Comparison of ENCODE assay signal across 14 cellular contexts in the genomic region with DNA sequence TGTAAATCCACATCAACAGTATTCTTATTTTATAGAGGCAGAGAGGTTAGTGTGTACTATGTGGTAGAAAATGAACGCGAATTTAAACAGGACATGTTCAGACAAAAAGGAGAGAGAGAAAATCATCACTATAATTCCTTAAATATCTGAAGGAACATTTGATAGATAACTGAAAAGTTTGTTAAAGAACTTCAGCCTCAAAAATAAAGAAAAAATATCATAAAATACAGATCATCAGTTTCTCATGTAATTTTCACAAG.
DNase-seq lines count a peak whose midpoint lies in the region; ATAC-seq, FAIRE-seq and TF ChIP-seq lines count a peak whose summit lies in the region.
"Had no signal": no experiment of that assay in that cellular context is flagged by ENCODE, and none has a peak within 500 bp of the region (broad histone marks: within the 10 kb centered on the region; RNA-seq: fewer than 3 reads in every experiment).

No MANE protein-coding gene starts in this region.

- 91% methylated on average over 2 of the region's 2 CpGs for WGBS in A549 (ENCODE audit: missing lambda C conversion rate)

- H3K79me2 ChIP-seq in HCT116 (ENCODE audit: insufficient read depth, low read length): no peaks in the 10 kb centered on the region

- H3K4me3 ChIP-seq in A549 (no peak overlapping the region), HCT116 (replicated peaks in 1 of 2; ENCODE audit: low read depth in 1 of 2, low read length in 2 of 2) (no peak overlapping the region), colonic mucosa (no peak overlapping the region), muscle layer of duodenum (ENCODE audit: low read depth in 1 of 2, low read length in 2 of 2) (no peak overlapping the region)

- no TSS peak for BruUV-seq in HCT116 (replicated peaks; lab: Mats Ljungman, UMichigan)

- POLR2A ChIA-PET in A549 (lab: Yijun Ruan, JAX) (no interaction called here), HCT116 (lab: Charles Lee) (no interaction called here)

- no peaks in the 10 kb centered on the region for H3K9me2 ChIP-seq in HCT116 (ENCODE audit: insufficient read depth)

- no peak overlapping the region for H3K9ac ChIP-seq in HCT116 (ENCODE audit: low read length)
- no peak overlapping the region for H3K9ac ChIP-seq in colonic mucosa (ENCODE audit: low read depth in 2 of 2, low read length in 2 of 2)

- H3K27ac ChIP-seq in A549 (no peak overlapping the region), HCT116 (ENCODE audit: low read depth, low read length) (no peak overlapping the region; the same call in 1 of the 2 replicates), colonic mucosa (peak overlapping the region; percentile 21), muscle layer of duodenum (ENCODE audit: low read length) (peak overlapping the region; percentile 19)

- CTCF ChIA-PET in A549 (lab: Yijun Ruan, JAX) (no interaction called here), HCT116 (lab: Charles Lee) (no interaction called here)

- no peaks in the 10 kb centered on the region for H3K36me3 ChIP-seq in HCT116 (ENCODE audit: control insufficient read depth in 1 of 2, insufficient read depth in 2 of 2, low read length in 2 of 2)
- H3K36me3 ChIP-seq in colonic mucosa: no peaks in the 10 kb centered on the region
- no peaks in the 10 kb centered on the region for H3K36me3 ChIP-seq in muscle layer of duodenum (ENCODE audit: control insufficient read depth in 1 of 2, insufficient read depth in 2 of 2, low read length in 2 of 2)

- H3K9me3 ChIP-seq in A549 (no peaks in the 10 kb centered on the region), HCT116 (ENCODE audit: control insufficient read depth in 1 of 2, insufficient read depth in 1 of 2, low read depth in 1 of 2, low read length in 2 of 2) (no peaks in the 10 kb centered on the region), colonic mucosa (no peaks in the 10 kb centered on the region), muscle layer of duodenum (ENCODE audit: control insufficient read depth in 1 of 2, low read length in 2 of 2) (no peaks in the 10 kb centered on the region)

- TF ChIP-seq RAD21 in A549 (conservative IDR thresholded peaks at IDR 0.05 in 1 of 2, IDR thresholded peaks at IDR 0.05 in 1 of 2): no peak
- TF ChIP-seq RAD21 in HCT116 (IDR thresholded peaks at IDR 0.05; ENCODE audit: low read depth): no peak

- no peak overlapping the region for H2AFZ ChIP-seq in HCT116 (ENCODE audit: low read depth, low read length, poor library complexity, severe bottlenecking)

- H3K27me3 ChIP-seq in HCT116 (ENCODE audit: insufficient read depth, low read length) (no peaks in the 10 kb centered on the region), colonic mucosa (no peaks in the 10 kb centered on the region), muscle layer of duodenum (ENCODE audit: low read depth, low read length) (no peaks in the 10 kb centered on the region)

- FAIRE-seq in A549 (lab: Jason Lieb, UNC): no peak

- H3K4me1 ChIP-seq in A549 (peaks cover 15% of the 10 kb centered on the region; the same call in 2 of the 3 replicates), HCT116 (ENCODE audit: control insufficient read depth in 1 of 2, insufficient read depth in 2 of 2, low read length in 2 of 2) (peaks cover 10 to 14% of the 10 kb centered on the region in 2 experiments; a peak in 3 of 4 replicates), colonic mucosa (no peaks in the 10 kb centered on the region), muscle layer of duodenum (ENCODE audit: control insufficient read depth in 1 of 2, insufficient read depth in 2 of 2, low read length in 2 of 2) (peaks cover 0 to 13% of the 10 kb centered on the region in 2 donors)

- RAD21 ChIA-PET in HCT116 (lab: Charles Lee; ENCODE audit: low non-redundant PET in 1 of 2, low total read pairs in 2 of 2, uncharacterized antibody in 2 of 2, unreplicated experiment in 2 of 2): no interaction called here

- H4K20me1 ChIP-seq in HCT116 (ENCODE audit: insufficient read depth): no peaks in the 10 kb centered on the region

- DNase-seq in A549 (ENCODE audit: low read depth in 1 of 2, low spot score in 1 of 2) (no peak), HCT116 (ENCODE audit: low read depth, low spot score) (no peak), colonic mucosa (no peak), T-helper 2 cell (no peak), DMS153 (lab: John Stamatoyannopoulos, UW) (no peak), A172 (ENCODE audit: low spot score) (no peak)
- DNase-seq: AML-193, KG1, NCI-H1048, NCI-H510A treated with DMSO at 0.1 percent for 48 hours, NCI-H82 had no signal

- no peak for ATAC-seq in A549
- ATAC-seq in HCT116: no peak
- ATAC-seq: Panc1, Right ventricle myocardium inferior had no signal

- TF ChIP-seq EP300 in A549 (IDR thresholded peaks at IDR 0.05): no peak

- TF ChIP-seq CTCF in A549 (IDR thresholded peaks at IDR 0.05): no peak
- TF ChIP-seq CTCF in HCT116 (IDR thresholded peaks at IDR 0.05 in 2 of 3, conservative IDR thresholded peaks at IDR 0.05 in 1 of 3; ENCODE audit: borderline replicate concordance in 1 of 3, insufficient read depth in 1 of 3, low read depth in 2 of 3, low read length in 2 of 3): no peak
- no peak for TF ChIP-seq CTCF in colonic mucosa (IDR thresholded peaks at IDR 0.05)

- intact Hi-C loops in HCT116 (cut with micrococcal nuclease) (no loop called here), colonic mucosa (cut with DNase I) (no loop called here)

- TF ChIP-seq POLR2A in A549 (IDR thresholded peaks at IDR 0.05; ENCODE audit: low read length) (no peak), HCT116 (IDR thresholded peaks at IDR 0.05; ENCODE audit: borderline replicate concordance, extremely low read depth, insufficient read depth, insufficient read length) (no peak)

- peak overlapping the region; percentile 46 for H3K4me2 ChIP-seq in A549
- peak overlapping the region; percentile 21 for H3K4me2 ChIP-seq in HCT116 (ENCODE audit: low read length)

TF ChIP-seq in A549, 52 proteins besides CTCF, POLR2A, EP300 and RAD21:
- TF ChIP-seq, protein P1, sequence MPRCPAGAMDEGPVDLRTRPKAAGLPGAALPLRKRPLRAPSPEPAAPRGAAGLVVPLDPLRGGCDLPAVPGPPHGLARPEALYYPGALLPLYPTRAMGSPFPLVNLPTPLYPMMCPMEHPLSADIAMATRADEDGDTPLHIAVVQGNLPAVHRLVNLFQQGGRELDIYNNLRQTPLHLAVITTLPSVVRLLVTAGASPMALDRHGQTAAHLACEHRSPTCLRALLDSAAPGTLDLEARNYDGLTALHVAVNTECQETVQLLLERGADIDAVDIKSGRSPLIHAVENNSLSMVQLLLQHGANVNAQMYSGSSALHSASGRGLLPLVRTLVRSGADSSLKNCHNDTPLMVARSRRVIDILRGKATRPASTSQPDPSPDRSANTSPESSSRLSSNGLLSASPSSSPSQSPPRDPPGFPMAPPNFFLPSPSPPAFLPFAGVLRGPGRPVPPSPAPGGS (IDR thresholded peaks at IDR 0.05): no peak
- TF ChIP-seq PHF8 (IDR thresholded peaks at IDR 0.05; ENCODE audit: borderline replicate concordance, low read depth): no peak
- TF ChIP-seq EHF (CRISPR knock-in tag; IDR thresholded peaks at IDR 0.05): no peak
- TF ChIP-seq FOSB (CRISPR knock-in tag; IDR thresholded peaks at IDR 0.05): no peak
TF ChIP-seq in A549: peak in this region for 0.

TF ChIP-seq in HCT116, 20 proteins besides CTCF, POLR2A, EP300 and RAD21:
- TF ChIP-seq, protein P2, sequence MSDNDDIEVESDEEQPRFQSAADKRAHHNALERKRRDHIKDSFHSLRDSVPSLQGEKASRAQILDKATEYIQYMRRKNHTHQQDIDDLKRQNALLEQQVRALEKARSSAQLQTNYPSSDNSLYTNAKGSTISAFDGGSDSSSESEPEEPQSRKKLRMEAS (IDR thresholded peaks at IDR 0.05): no peak
- TF ChIP-seq, protein P3, sequence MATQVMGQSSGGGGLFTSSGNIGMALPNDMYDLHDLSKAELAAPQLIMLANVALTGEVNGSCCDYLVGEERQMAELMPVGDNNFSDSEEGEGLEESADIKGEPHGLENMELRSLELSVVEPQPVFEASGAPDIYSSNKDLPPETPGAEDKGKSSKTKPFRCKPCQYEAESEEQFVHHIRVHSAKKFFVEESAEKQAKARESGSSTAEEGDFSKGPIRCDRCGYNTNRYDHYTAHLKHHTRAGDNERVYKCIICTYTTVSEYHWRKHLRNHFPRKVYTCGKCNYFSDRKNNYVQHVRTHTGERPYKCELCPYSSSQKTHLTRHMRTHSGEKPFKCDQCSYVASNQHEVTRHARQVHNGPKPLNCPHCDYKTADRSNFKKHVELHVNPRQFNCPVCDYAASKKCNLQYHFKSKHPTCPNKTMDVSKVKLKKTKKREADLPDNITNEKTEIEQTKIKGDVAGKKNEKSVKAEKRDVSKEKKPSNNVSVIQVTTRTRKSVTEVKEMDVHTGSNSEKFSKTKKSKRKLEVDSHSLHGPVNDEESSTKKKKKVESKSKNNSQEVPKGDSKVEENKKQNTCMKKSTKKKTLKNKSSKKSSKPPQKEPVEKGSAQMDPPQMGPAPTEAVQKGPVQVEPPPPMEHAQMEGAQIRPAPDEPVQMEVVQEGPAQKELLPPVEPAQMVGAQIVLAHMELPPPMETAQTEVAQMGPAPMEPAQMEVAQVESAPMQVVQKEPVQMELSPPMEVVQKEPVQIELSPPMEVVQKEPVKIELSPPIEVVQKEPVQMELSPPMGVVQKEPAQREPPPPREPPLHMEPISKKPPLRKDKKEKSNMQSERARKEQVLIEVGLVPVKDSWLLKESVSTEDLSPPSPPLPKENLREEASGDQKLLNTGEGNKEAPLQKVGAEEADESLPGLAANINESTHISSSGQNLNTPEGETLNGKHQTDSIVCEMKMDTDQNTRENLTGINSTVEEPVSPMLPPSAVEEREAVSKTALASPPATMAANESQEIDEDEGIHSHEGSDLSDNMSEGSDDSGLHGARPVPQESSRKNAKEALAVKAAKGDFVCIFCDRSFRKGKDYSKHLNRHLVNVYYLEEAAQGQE (IDR thresholded peaks at IDR 0.05; ENCODE audit: low read depth): no peak
- TF ChIP-seq ZNF274 (IDR thresholded peaks at IDR 0.05; ENCODE audit: low read depth, low read length) (no peak), TCF7L2 (IDR thresholded peaks at IDR 0.05; ENCODE audit: borderline replicate concordance, extremely low read depth, insufficient read depth, insufficient read length) (no peak), YY1 (IDR thresholded peaks at IDR 0.05; ENCODE audit: extremely low read depth, insufficient replicate concordance, low read depth, low read length) (no peak), FOSL1 (IDR thresholded peaks at IDR 0.05; ENCODE audit: low read depth) (no peak)

Comparison
In these comparisons a context has a peak if more than half of its experiments do, and no peak if none do; other contexts are left out.
1. H3K27ac ChIP-seq: peak in colonic mucosa (single experiment) and muscle layer of duodenum (single experiment); none in A549 (0 of 2) and HCT116 (single experiment).